In genomic region chr12:81573228-81573627, GRCh38 we compare ENCODE assay signal across 21 cellular contexts.
A peak's percentile ranks its signal among the peaks of the same experiment; 100 is the strongest.
DNase-seq lines count a peak whose midpoint lies in the region; ATAC-seq, FAIRE-seq and TF ChIP-seq lines count a peak whose summit lies in the region.
"Had no signal": no experiment of that assay in that cellular context is flagged by ENCODE, and none has a peak within 500 bp of the region (broad histone marks: within the 10 kb centered on the region; RNA-seq: fewer than 3 reads in every experiment).

No MANE protein-coding gene starts in this region.

- DNase-seq in GM23338 (ENCODE audit: low spot score) (peak; percentile 1), astrocyte (ENCODE audit: low read depth) (peak; percentile 63), fibroblast of the aortic adventitia (ENCODE audit: low read depth) (peak; percentile 22), smooth muscle cell (lab: John Stamatoyannopoulos, UW; ENCODE audit: unreplicated experiment) (no peak), aorta (no peak)
- DNase-seq: activated CD4-positive, alpha-beta T cell treated with anti-CD3 and anti-CD28 coated beads for 4 hours; Caco-2; left cardiac atrium; naive thymus-derived CD4-positive, alpha-beta T cell; NCI-H1105 treated with DMSO at 0.1 percent for 48 hours; NCI-H2107; NCI-H526; stimulated activated naive B cell treated with anti-CD40 and anti-IgM and Interleukin-4, amounts not matched to agents 10 μg/mL and 1 μg/mL and 100 μg/mL, for 72 hours; thyroid gland had no signal

- H3K4me1 Mint-ChIP-seq in GM23338, result no peaks in the 10 kb centered on the region
- H3K4me1 Mint-ChIP-seq in astrocyte (ENCODE audit: low read depth, unreplicated experiment), result peaks cover 13% of the 10 kb centered on the region
- H3K4me1 Mint-ChIP-seq: memory B cell; naive thymus-derived CD4-positive, alpha-beta T cell; stimulated activated naive B cell treated with anti-CD40 and anti-IgM and Interleukin-4, amounts not matched to agents 10 μg/mL and 1 μg/mL and 100 μg/mL, for 72 hours had no signal

- H3K9me3 Mint-ChIP-seq in GM23338 (no peaks in the 10 kb centered on the region), astrocyte (ENCODE audit: unreplicated experiment) (peaks cover 2% of the 10 kb centered on the region)
- H3K9me3 Mint-ChIP-seq: activated naive CD4-positive, alpha-beta T cell treated with anti-CD3 and anti-CD28 coated beads, Interleukin-2, amount 50 U/mL, for 72 hours; brain; naive thymus-derived CD4-positive, alpha-beta T cell; stimulated activated naive B cell treated with anti-CD40 and anti-IgM and Interleukin-4, amounts not matched to agents 10 μg/mL and 1 μg/mL and 100 μg/mL, for 72 hours had no signal

- H3K27ac Mint-ChIP-seq in GM23338 (no peak overlapping the region), astrocyte (ENCODE audit: unreplicated experiment) (peak overlapping the region; percentile 75)
- H3K27ac Mint-ChIP-seq: activated naive CD4-positive, alpha-beta T cell treated with anti-CD3 and anti-CD28 coated beads, Interleukin-2, amount 50 U/mL, for 72 hours; memory B cell; naive thymus-derived CD4-positive, alpha-beta T cell; stimulated activated naive B cell treated with anti-CD40 and anti-IgM and Interleukin-4, amounts not matched to agents 10 μg/mL and 1 μg/mL and 100 μg/mL, for 72 hours had no signal

- H3K4me3 ChIP-seq in GM23338, result no peak overlapping the region
- H3K4me3 ChIP-seq in astrocyte (ENCODE audit: insufficient read depth, low read depth, low read length), result no peak overlapping the region
- no peak overlapping the region for H3K4me3 ChIP-seq in fibroblast of the aortic adventitia (ENCODE audit: low read depth, low read length)
- no peak overlapping the region for H3K4me3 ChIP-seq in smooth muscle cell
- H3K4me3 ChIP-seq in aorta (ENCODE audit: low read length in 2 of 2), result no peak overlapping the region
- H3K4me3 ChIP-seq: thyroid gland had no signal

- H3K4me1 ChIP-seq in GM23338 (ENCODE audit: insufficient read depth) (no peaks in the 10 kb centered on the region), astrocyte (ENCODE audit: insufficient read depth, low read length) (no peaks in the 10 kb centered on the region), smooth muscle cell (ENCODE audit: low read depth) (peaks cover 4% of the 10 kb centered on the region), aorta (ENCODE audit: control insufficient read depth in 1 of 2, insufficient read depth in 2 of 2, low read length in 2 of 2) (peaks cover 3 to 5% of the 10 kb centered on the region in 2 donors)
- H3K4me1 ChIP-seq: Caco-2, parathyroid adenoma, thyroid gland had no signal

- no peak for FAIRE-seq in astrocyte (lab: Jason Lieb, UNC)

- H3K27ac ChIP-seq in GM23338 (ENCODE audit: low read depth) (no peak overlapping the region), astrocyte (ENCODE audit: low read depth, low read length) (no peak overlapping the region), smooth muscle cell (ENCODE audit: low read depth) (no peak overlapping the region), aorta (ENCODE audit: low read depth in 1 of 2, low read length in 2 of 2) (peak overlapping the region in 1 of 2 donors; percentile 43)
- H3K27ac ChIP-seq: parathyroid adenoma, thyroid gland had no signal

- H3K4me3 Mint-ChIP-seq in GM23338 (no peak overlapping the region), astrocyte (ENCODE audit: unreplicated experiment) (no peak overlapping the region)
- H3K4me3 Mint-ChIP-seq: brain; memory B cell; naive thymus-derived CD4-positive, alpha-beta T cell; stimulated activated naive B cell treated with anti-CD40 and anti-IgM and Interleukin-4, amounts not matched to agents 10 μg/mL and 1 μg/mL and 100 μg/mL, for 72 hours had no signal

- H3K27me3 Mint-ChIP-seq in GM23338 (ENCODE audit: insufficient read depth, low read depth, poor library complexity) (no peaks in the 10 kb centered on the region), astrocyte (ENCODE audit: low read depth, unreplicated experiment) (no peaks in the 10 kb centered on the region)
- H3K27me3 Mint-ChIP-seq: brain; memory B cell; naive thymus-derived CD4-positive, alpha-beta T cell; stimulated activated naive B cell treated with anti-CD40 and anti-IgM and Interleukin-4, amounts not matched to agents 10 μg/mL and 1 μg/mL and 100 μg/mL, for 72 hours had no signal

- WGBS in smooth muscle cell (ENCODE audit: low lambda C conversion rate), result 50% methylated on average over 3 of the region's 3 CpGs
- 16 to 30% methylated on average over 3 of the region's 3 CpGs for WGBS in aorta, 2 donors

- no peak for ATAC-seq in GM23338
- ATAC-seq in HG02885 (IDR thresholded peaks at IDR 0.05; ENCODE audit: poor library complexity, unreplicated experiment), result no peak
- ATAC-seq in HG03354 (IDR thresholded peaks at IDR 0.05; ENCODE audit: poor library complexity, severe bottlenecking, unreplicated experiment), result no peak
- no peak for ATAC-seq in aorta (ENCODE audit: low FRiP score)
- ATAC-seq: activated naive CD4-positive, alpha-beta T cell treated with anti-CD3 and anti-CD28 coated beads, Interleukin-2, amount 50 U/mL, for 72 hours; left cardiac atrium; naive thymus-derived CD4-positive, alpha-beta T cell; sciatic nerve; stimulated activated naive B cell treated with anti-CD40 and anti-IgM and Interleukin-4, amounts not matched to agents 10 μg/mL and 1 μg/mL and 100 μg/mL, for 72 hours had no signal

- no peaks in the 10 kb centered on the region for H3K36me3 ChIP-seq in GM23338 (ENCODE audit: insufficient read depth)
- H3K36me3 ChIP-seq in astrocyte (ENCODE audit: insufficient read depth, low read length), result no peaks in the 10 kb centered on the region
- H3K36me3 ChIP-seq in smooth muscle cell (ENCODE audit: low read depth), result no peaks in the 10 kb centered on the region
- peaks cover 0 to 2% of the 10 kb centered on the region in 2 donors for H3K36me3 ChIP-seq in aorta (ENCODE audit: control insufficient read depth in 1 of 2, insufficient read depth in 2 of 2, low read length in 1 of 2)
- H3K36me3 ChIP-seq: thyroid gland had no signal

- H3K36me3 Mint-ChIP-seq in GM23338 (ENCODE audit: low read depth), result no peaks in the 10 kb centered on the region
- H3K36me3 Mint-ChIP-seq in astrocyte (ENCODE audit: low read depth, unreplicated experiment), result no peaks in the 10 kb centered on the region
- H3K36me3 Mint-ChIP-seq: activated naive CD4-positive, alpha-beta T cell treated with anti-CD3 and anti-CD28 coated beads, Interleukin-2, amount 50 U/mL, for 72 hours; brain; memory B cell; naive thymus-derived CD4-positive, alpha-beta T cell; stimulated activated naive B cell treated with anti-CD40 and anti-IgM and Interleukin-4, amounts not matched to agents 10 μg/mL and 1 μg/mL and 100 μg/mL, for 72 hours had no signal

- H3K27me3 ChIP-seq in GM23338 (ENCODE audit: insufficient read depth) (no peaks in the 10 kb centered on the region), astrocyte (ENCODE audit: insufficient read depth, low read length) (no peaks in the 10 kb centered on the region), smooth muscle cell (ENCODE audit: low read depth) (no peaks in the 10 kb centered on the region), aorta (ENCODE audit: control insufficient read depth in 1 of 2, insufficient read depth in 2 of 2, low read length in 1 of 2) (no peaks in the 10 kb centered on the region)
- H3K27me3 ChIP-seq: thyroid gland had no signal

- 0 out of 2 replicates have a peak, but pooled peaks cover 2% of the 10 kb centered on the region for H3K9me2 ChIP-seq in GM23338 (ENCODE audit: insufficient read depth)

- H3K9me3 ChIP-seq in astrocyte (ENCODE audit: insufficient read depth, low read depth, low read length) (no peaks in the 10 kb centered on the region), smooth muscle cell (replicated peaks; ENCODE audit: low read depth) (no peaks in the 10 kb centered on the region), aorta (ENCODE audit: control insufficient read depth, low read length) (no peaks in the 10 kb centered on the region)
- H3K9me3 ChIP-seq: Caco-2, thyroid gland had no signal

- H3K79me2 ChIP-seq in GM23338 (replicated peaks; ENCODE audit: insufficient read depth) (no peaks in the 10 kb centered on the region), astrocyte (ENCODE audit: insufficient read depth, low read length) (no peaks in the 10 kb centered on the region), smooth muscle cell (ENCODE audit: low read depth) (no peaks in the 10 kb centered on the region)
- H3K79me2 ChIP-seq: parathyroid adenoma had no signal

- H2AFZ ChIP-seq in GM23338 (no peak overlapping the region), astrocyte (ENCODE audit: low read depth, low read length) (no peak overlapping the region), smooth muscle cell (ENCODE audit: low read depth) (peak overlapping the region; percentile 47)
- H2AFZ ChIP-seq: parathyroid adenoma had no signal

- TF ChIP-seq CTCF in GM23338 (conservative IDR thresholded peaks at IDR 0.05; ENCODE audit: low read depth in 2 of 2) (no peak), astrocyte (IDR thresholded peaks at IDR 0.05; ENCODE audit: insufficient read depth, low read depth, low read length) (no peak), fibroblast of the aortic adventitia (IDR thresholded peaks at IDR 0.05; ENCODE audit: insufficient read depth, low read length) (no peak), smooth muscle cell (IDR thresholded peaks at IDR 0.05; ENCODE audit: borderline replicate concordance, insufficient read depth, poor library complexity, severe bottlenecking) (no peak)

- H4K20me1 ChIP-seq in GM23338 (replicated peaks; ENCODE audit: insufficient read depth) (no peaks in the 10 kb centered on the region), astrocyte (ENCODE audit: insufficient read depth, low read length) (no peaks in the 10 kb centered on the region), smooth muscle cell (ENCODE audit: low read depth) (no peaks in the 10 kb centered on the region)

- intact Hi-C loops in aorta (cut with DNase I), result no loop called here

- H3K4me2 ChIP-seq in GM23338 (no peak overlapping the region), astrocyte (ENCODE audit: low read length) (no peak overlapping the region), smooth muscle cell (peak overlapping the region; percentile 25)

- H3F3A ChIP-seq in GM23338 (replicated peaks; ENCODE audit: low read depth) (no peaks in the 10 kb centered on the region), smooth muscle cell (ENCODE audit: low read depth) (no peaks in the 10 kb centered on the region)

- H3K9ac ChIP-seq in astrocyte (ENCODE audit: low read length) (no peak overlapping the region), smooth muscle cell (ENCODE audit: low read depth) (no peak overlapping the region)
- H3K9ac ChIP-seq: parathyroid adenoma had no signal

Comparison
In these comparisons a context has a peak if more than half of its experiments do, and no peak if none do; other contexts are left out.
1. DNase-seq: peak in GM23338 (single experiment), astrocyte (single experiment) and fibroblast of the aortic adventitia (single experiment); none in smooth muscle cell (single experiment) and aorta (0 of 2).